Comparison of ENCODE assay signal across 27 cellular contexts in the genomic region with DNA sequence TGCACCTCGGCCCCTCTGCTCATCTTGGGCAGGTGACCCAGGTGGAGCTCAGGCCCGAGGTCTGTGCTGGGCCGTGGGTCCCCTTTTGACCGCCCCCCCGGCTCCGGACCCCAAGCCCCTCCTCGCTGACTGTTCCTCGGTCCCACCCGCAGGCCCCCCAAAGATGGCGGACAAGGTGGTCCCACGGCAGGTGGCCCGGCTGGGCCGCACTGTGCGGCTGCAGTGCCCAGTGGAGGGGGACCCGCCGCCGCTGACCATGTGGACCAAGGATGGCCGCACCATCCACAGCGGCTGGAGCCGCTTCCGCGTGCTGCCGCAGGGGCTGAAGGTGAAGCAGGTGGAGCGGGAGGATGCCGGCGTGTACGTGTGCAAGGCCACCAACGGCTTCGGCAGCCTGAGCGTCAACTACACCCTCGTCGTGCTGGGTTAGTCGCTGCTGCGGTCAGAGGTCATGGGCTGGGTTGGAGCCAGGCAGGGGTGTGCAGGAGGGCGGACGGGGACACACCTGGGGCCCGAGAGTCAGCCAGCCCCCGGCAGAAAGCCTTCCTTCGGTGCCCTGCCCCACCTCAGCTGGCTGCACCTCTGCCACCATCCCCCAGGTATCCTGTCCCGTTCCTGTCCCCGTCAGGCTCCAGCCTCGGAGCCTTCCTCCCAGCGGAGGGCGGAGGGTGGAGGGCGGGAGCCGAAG. TPM values are rescaled to one million over a fixed set of nuclear protein-coding genes. Genes with fewer than 3 reads are reported as not detected.
DNase-seq lines count a peak whose midpoint lies in the region; ATAC-seq and TF ChIP-seq lines count a peak whose summit lies in the region.
"Had no signal": no experiment of that assay in that cellular context is flagged by ENCODE, and none has a peak within 500 bp of the region (broad histone marks: within the 10 kb centered on the region; RNA-seq: fewer than 3 reads in every experiment).

No MANE protein-coding gene starts in this region.

- peak overlapping the region in 3 of 4 donors; percentile 30 to 85 (median 39) for H3K4me3 Mint-ChIP-seq in IgD-negative memory B cell
- peak overlapping the region; percentile 56 for H3K4me3 Mint-ChIP-seq in activated B cell treated with CpG ODN at 0.5 μM for 24 hours
- H3K4me3 Mint-ChIP-seq in naive B cell = peak overlapping the region in 4 of 8 donors; percentile 29 to 72 (median 52)
- H3K4me3 Mint-ChIP-seq: H9, HFFc6 had no signal

- peaks cover 0 to 85% (median 70%) of the 10 kb centered on the region in 11 experiments; a peak in 19 of 22 replicates for H4K20me1 ChIP-seq in BLaER1 treated with 17β-estradiol and CSF1 and Interleukin-3, amounts not matched to agents 10 nM and 100 nM

- no peaks in the 10 kb centered on the region for H3K9me3 Mint-ChIP-seq in IgD-negative memory B cell
- no peaks in the 10 kb centered on the region for H3K9me3 Mint-ChIP-seq in activated B cell treated with CpG ODN at 0.5 μM for 24 hours
- H3K9me3 Mint-ChIP-seq in naive B cell = no peaks in the 10 kb centered on the region
- H3K9me3 Mint-ChIP-seq: CD8-positive, alpha-beta memory T cell; HFFc6 had no signal

- H3K36me3 Mint-ChIP-seq in IgD-negative memory B cell (no peaks in the 10 kb centered on the region), activated B cell treated with CpG ODN at 0.5 μM for 24 hours (ENCODE audit: low read depth) (peaks cover 7% of the 10 kb centered on the region), naive B cell (no peaks in the 10 kb centered on the region)

- peaks cover 18 to 36% (median 26%) of the 10 kb centered on the region in 11 experiments for H3K36me3 ChIP-seq in BLaER1 treated with 17β-estradiol and CSF1 and Interleukin-3, amounts not matched to agents 10 nM and 100 nM

- H3K9ac ChIP-seq in BLaER1 treated with 17β-estradiol and CSF1 and Interleukin-3, amounts not matched to agents 10 nM and 100 nM = peak overlapping the region in 10 of 11 experiments; percentile 6 to 62 (median 50); a peak in 18 of 22 replicates
- H3K9ac ChIP-seq: SK-N-SH had no signal

- peak overlapping the region; percentile 83 to 95 (median 90) for H3K4me2 ChIP-seq in BLaER1 treated with 17β-estradiol and CSF1 and Interleukin-3, amounts not matched to agents 10 nM and 100 nM
- H3K4me2 ChIP-seq: SK-N-SH had no signal

- H3K4me1 ChIP-seq in BLaER1 treated with 17β-estradiol and CSF1 and Interleukin-3, amounts not matched to agents 10 nM and 100 nM = peaks cover 59 to 73% (median 63%) of the 10 kb centered on the region in 10 experiments

- POLR2A ChIA-PET in activated B cell treated with CpG ODN at 0.5 μM for 24 hours (lab: Charles Lee) = interaction anchor here (0.6 to 1.4 kb wide), 7 partner anchors 9 to 1231 kb away, joined by 3 to 6 read pairs (median 4); partner anchors contain the start of genes GAK and TMEM175

- no peak for TF ChIP-seq CTCF in activated B cell treated with CpG ODN at 0.5 μM for 24 hours (IDR thresholded peaks at IDR 0.05)

- H3K27ac ChIP-seq in BLaER1 treated with 17β-estradiol and CSF1 and Interleukin-3, amounts not matched to agents 10 nM and 100 nM = peak overlapping the region in 10 of 11 experiments; percentile 20 to 66 (median 52); a peak in 13 of 22 replicates
- H3K27ac ChIP-seq: C4-2B had no signal

- H3K27me3 ChIP-seq in BLaER1 treated with 17β-estradiol and CSF1 and Interleukin-3, amounts not matched to agents 10 nM and 100 nM = no peaks in the 10 kb centered on the region
- H3K27me3 ChIP-seq: Peyer's patch had no signal

- peak overlapping the region in 1 of 10 experiments; percentile 9; a peak in 1 of 20 replicates for H3K4me3 ChIP-seq in BLaER1 treated with 17β-estradiol and CSF1 and Interleukin-3, amounts not matched to agents 10 nM and 100 nM

- H3K4me1 Mint-ChIP-seq in IgD-negative memory B cell (peaks cover 0 to 14% (median 11%) of the 10 kb centered on the region in 3 donors), activated B cell treated with CpG ODN at 0.5 μM for 24 hours (peaks cover 35% of the 10 kb centered on the region), naive B cell (peaks cover 12 to 30% (median 23%) of the 10 kb centered on the region in 3 donors)

- intact Hi-C loops in activated B cell treated with CpG ODN at 0.5 μM for 24 hours (cut with micrococcal nuclease) = no loop called here

- no peaks in the 10 kb centered on the region for H3K27me3 Mint-ChIP-seq in IgD-negative memory B cell
- no peaks in the 10 kb centered on the region for H3K27me3 Mint-ChIP-seq in activated B cell treated with CpG ODN at 0.5 μM for 24 hours
- no peaks in the 10 kb centered on the region for H3K27me3 Mint-ChIP-seq in naive B cell
- H3K27me3 Mint-ChIP-seq: CD8-positive, alpha-beta memory T cell had no signal

- DNase-seq in activated B cell treated with CpG ODN at 0.5 μM for 24 hours = no peak
- no peak for DNase-seq in naive B cell
- no peak for DNase-seq in mucosa of gallbladder (ENCODE audit: low spot score)
- DNase-seq in RPMI8226 = no peak
- DNase-seq in MV-4-11 (lab: John Stamatoyannopoulos, UW) = no peak
- DNase-seq: Calu3; CD8-positive, alpha-beta memory T cell; DMS79 treated with DMSO at 0.1 percent for 48 hours; GF-D8; H9; HFFc6; NCI-H1092 treated with DMSO at 0.1 percent for 48 hours; NCI-H1436; NCI-H187; NCI-H2081 treated with DMSO at 0.1 percent for 48 hours; NCI-H2171; NCI-H226; NCI-H510A; NCI-H69; OCI-M1; SK-N-SH; SW 1271 had no signal

- ATAC-seq in activated B cell treated with CpG ODN at 0.5 μM for 24 hours (ENCODE audit: low read depth) (no peak), naive B cell (ENCODE audit: low read depth in 2 of 2) (no peak), GM19035 (IDR thresholded peaks at IDR 0.05; ENCODE audit: unreplicated experiment) (no peak)

- no peaks in the 10 kb centered on the region for H3K9me3 ChIP-seq in BLaER1 treated with 17β-estradiol and CSF1 and Interleukin-3, amounts not matched to agents 10 nM and 100 nM (replicated peaks in 1 of 11)
- H3K9me3 ChIP-seq: Peyer's patch, SK-N-SH had no signal

- CTCF ChIA-PET in activated B cell treated with CpG ODN at 0.5 μM for 24 hours (lab: Charles Lee) = no interaction called here

- H3K27ac Mint-ChIP-seq in IgD-negative memory B cell = peak overlapping the region in 2 of 3 donors; percentile 81 to 97
- H3K27ac Mint-ChIP-seq in activated B cell treated with CpG ODN at 0.5 μM for 24 hours = peak overlapping the region; percentile 62
- H3K27ac Mint-ChIP-seq in naive B cell = peak overlapping the region in 4 of 6 donors; percentile 30 to 93 (median 84)
- H3K27ac Mint-ChIP-seq: CD8-positive, alpha-beta memory T cell; H9; HFFc6 had no signal

RNA-seq across cellular contexts. Expression of gene FGFRL1, which starts 10.8 kb away (rescaled TPM):
- polyA plus RNA-seq in IgD-negative memory B cell (0.93 TPM), naive B cell (ENCODE audit: low read depth in 6 of 6) (1 to 10 TPM in 2 of 6 donors, under 1 TPM in 3, not detected in 1; 0.22 to 2.3 (median 0.37) TPM)
- total RNA-seq in activated B cell treated with CpG ODN at 0.5 μM for 24 hours (4.2 and 5.6 TPM in 2 replicates), mucosa of gallbladder (28.2 TPM)

RNA-seq across cellular contexts. Expression of gene SLC26A1, which starts 29.0 kb away (rescaled TPM):
- polyA plus RNA-seq in IgD-negative memory B cell (0.70 TPM), naive B cell (ENCODE audit: low read depth in 6 of 6) (1 to 10 TPM in 2 of 6 donors, under 1 TPM in 3, not detected in 1; 0.22 to 4.3 (median 0.77) TPM)
- total RNA-seq in activated B cell treated with CpG ODN at 0.5 μM for 24 hours (0.15 TPM in 1 of 2 replicates, not detected in the other), mucosa of gallbladder (4.3 TPM)
- total RNA-seq: CD8-positive, alpha-beta memory T cell had no signal

RNA-seq across cellular contexts. Expression of gene IDUA, which starts 35.4 kb away (rescaled TPM):
- polyA plus RNA-seq in IgD-negative memory B cell (8.5 TPM), naive B cell (ENCODE audit: low read depth in 6 of 6) (1 to 10 TPM; 2.2 to 8.3 (median 3.3) TPM)
- total RNA-seq in activated B cell treated with CpG ODN at 0.5 μM for 24 hours (24.7 and 32.9 TPM in 2 replicates), mucosa of gallbladder (93.0 TPM)

RNA-seq across cellular contexts. Expression of gene DGKQ, which starts 48.8 kb away (rescaled TPM):
- polyA plus RNA-seq in IgD-negative memory B cell (3.5 TPM), naive B cell (ENCODE audit: low read depth in 6 of 6) (10 to 100 TPM in 1 of 6 donors, 1 to 10 TPM in 5; 1.6 to 11.9 (median 4.1) TPM)
- total RNA-seq in activated B cell treated with CpG ODN at 0.5 μM for 24 hours (16.3 and 16.4 TPM in 2 replicates), mucosa of gallbladder (26.9 TPM)
